In genomic region chr12:57147641-57147944, GRCh38 we compare ENCODE assay signal across 14 cellular contexts. TPM values are rescaled to one million over a fixed set of nuclear protein-coding genes. Genes with fewer than 3 reads are reported as not detected.
DNase-seq lines count a peak whose midpoint lies in the region; ATAC-seq, FAIRE-seq and TF ChIP-seq lines count a peak whose summit lies in the region.
"Had no signal": no experiment of that assay in that cellular context is flagged by ENCODE, and none has a peak within 500 bp of the region (broad histone marks: within the 10 kb centered on the region; RNA-seq: fewer than 3 reads in every experiment).

No MANE protein-coding gene starts in this region.

- H3K9me3 ChIP-seq in HepG2 (ENCODE audit: low read length) (no peaks in the 10 kb centered on the region), stomach (no peaks in the 10 kb centered on the region)

- H3K27me3 ChIP-seq in HepG2 (ENCODE audit: control insufficient read depth in 1 of 2, insufficient read depth in 2 of 2, low read length in 2 of 2) (no peaks in the 10 kb centered on the region), stomach (no peaks in the 10 kb centered on the region)

- H3K27ac ChIP-seq in HepG2 (ENCODE audit: extremely low read length, insufficient read depth, low read length) (peak overlapping the region; percentile 92), stomach (peak overlapping the region; percentile 40 to 88 (median 72))

- no peak for TF ChIP-seq POLR2A in HepG2 (IDR thresholded peaks at IDR 0.05; ENCODE audit: insufficient read depth in 1 of 2, low read depth in 2 of 2, low read length in 2 of 2)
- TF ChIP-seq POLR2A in stomach (IDR thresholded peaks at IDR 0.05): no peak
- TF ChIP-seq POLR2A in GM12892 (IDR thresholded peaks at IDR 0.05; ENCODE audit: low read depth, low read length): no peak

- peaks cover 90% of the 10 kb centered on the region for H3K4me1 ChIP-seq in HepG2 (ENCODE audit: insufficient read depth, low read length)
- peaks cover 73 to 79% (median 76%) of the 10 kb centered on the region in 4 donors for H3K4me1 ChIP-seq in stomach

- H3K79me2 ChIP-seq in HepG2 (ENCODE audit: insufficient read depth, low read length): peaks cover 3% of the 10 kb centered on the region

- no peak for FAIRE-seq in HepG2 (lab: Jason Lieb, UNC)
- no peak for FAIRE-seq in GM12892 (lab: Jason Lieb, UNC)
- FAIRE-seq: endometrium had no signal

- no peak for TF ChIP-seq EP300 in HepG2 (IDR thresholded peaks at IDR 0.05; ENCODE audit: low read depth in 2 of 2, low read length in 2 of 2)
- no peak for TF ChIP-seq EP300 in HepG2 (CRISPR knock-in tag; IDR thresholded peaks at IDR 0.05; ENCODE audit: borderline replicate concordance)
- TF ChIP-seq EP300 in stomach (IDR thresholded peaks at IDR 0.05): no peak

- no peak for TF ChIP-seq RAD21 in HepG2 (CRISPR knock-in tag; IDR thresholded peaks at IDR 0.05)

- H3K4me2 ChIP-seq in HepG2 (ENCODE audit: low read depth, low read length): peak overlapping the region; percentile 63

- H4K20me1 ChIP-seq in HepG2 (ENCODE audit: insufficient read depth, low read length): no peaks in the 10 kb centered on the region

- CTCF ChIA-PET in HepG2 (lab: Yijun Ruan, JAX; ENCODE audit: low intra/inter-chr PET ratio, low total read pairs): no interaction called here

- POLR2A ChIA-PET in HepG2 (lab: Yijun Ruan, JAX): interaction anchor here (0.9 to 11.4 kb wide), 7 partner anchors 11 to 82 kb away, joined by 3 to 827 read pairs (median 11); partner anchors contain the start of genes LRP1, SHMT2 and STAT6

- H3K4me3 ChIP-seq in cardiac fibroblast (replicated peaks in 1 of 2; ENCODE audit: low read depth in 2 of 2, low read length in 2 of 2) (no peak overlapping the region), HepG2 (replicated peaks in 1 of 3; ENCODE audit: insufficient read depth in 1 of 3, low read depth in 2 of 3, low read length in 3 of 3) (peak overlapping the region in 1 of 3 experiments; percentile 34; a peak in 1 of 6 replicates), stomach (no peak overlapping the region)
- H3K4me3 ChIP-seq: lung had no signal

- H2AFZ ChIP-seq in HepG2 (ENCODE audit: low read length): no peak overlapping the region

- 71% methylated on average over 3 of the region's 4 CpGs for WGBS in HepG2 (ENCODE audit: low lambda C conversion rate)
- WGBS in stomach, 5 donors: 36 to 69% (median 49%) methylated on average over 3 to 4 of the region's 4 CpGs

- peak; percentile 70 for DNase-seq in HCEC 1CT
- DNase-seq in cardiac fibroblast (ENCODE audit: low read depth in 2 of 2): peak; percentile 62 to 81
- peak; percentile 44 for DNase-seq in HepG2 (ENCODE audit: low spot score)
- DNase-seq in stomach: no peak
- no peak for DNase-seq in dedifferentiated amniotic fluid mesenchymal stem cell (ENCODE audit: extremely low spot score)
- no peak for DNase-seq in GM12892 (ENCODE audit: insufficient read length)
- DNase-seq: DMS153; NCI-H226; stimulated activated CD4-positive, alpha-beta T cell treated with anti-CD3 and anti-CD28 coated beads, Interleukin-2, amount 100 ng/mL, for 24 hours; T-cell had no signal

- in situ Hi-C loops in HepG2 (cut with HindIII; ENCODE audit: extremely low pct_ligation_motif_present, low pct_unique_long_range_greater_than_20kb): no loop called here

- peak overlapping the region; percentile 37 for H3K9ac ChIP-seq in HepG2 (ENCODE audit: insufficient read depth, low read depth, low read length)

- H3K36me3 ChIP-seq in HepG2 (replicated peaks in 1 of 2; ENCODE audit: control insufficient read depth in 1 of 2, insufficient read depth in 2 of 2, low read length in 2 of 2) (peaks cover 24 to 33% of the 10 kb centered on the region in 2 experiments), stomach (peaks cover 23 to 53% (median 41%) of the 10 kb centered on the region in 4 donors)

- intact Hi-C loops in HepG2 (cut with micrococcal nuclease; ENCODE audit: unreplicated experiment) (no loop called here), stomach (cut with DNase I; ENCODE audit: low total_unique reads) (no loop called here)

- no peak for TF ChIP-seq CTCF in cardiac fibroblast (IDR thresholded peaks at IDR 0.05; ENCODE audit: low read depth, low read length)
- TF ChIP-seq CTCF in HepG2 (CRISPR knock-in tag; IDR thresholded peaks at IDR 0.05): no peak
- no peak for TF ChIP-seq CTCF in stomach (IDR thresholded peaks at IDR 0.05)

- BruUV-seq in HepG2 (replicated peaks; lab: Mats Ljungman, UMichigan): no TSS peak

- ATAC-seq in HepG2: peak; percentile 11; the same call in 2 of the 3 replicates
- no peak for ATAC-seq in GM18520 (IDR thresholded peaks at IDR 0.05; ENCODE audit: unreplicated experiment)
- no peak for ATAC-seq in GM21717 (IDR thresholded peaks at IDR 0.05; ENCODE audit: unreplicated experiment)
- ATAC-seq: T-cell had no signal

RNA-seq across cellular contexts. Expression of gene LRP1-AS, which starts 0.2 kb away (rescaled TPM):
- total RNA-seq in HepG2 (2016; rRNA removed; fragmentation: Illumina TruSeq; extraction: Trizol) (not detected in 2 replicates), stomach (not detected)
- not detected in 2 replicates for total RNA-seq in HepG2 (2016; cell fraction: cytosol; rRNA removed; fragmentation: Illumina TruSeq; extraction: Trizol; ENCODE audit: low read depth)
- total RNA-seq in HepG2 (2016; cell fraction: insoluble cytoplasmic fraction; rRNA removed; fragmentation: Illumina TruSeq; extraction: Trizol): not detected in 2 replicates
- total RNA-seq in HepG2 (2016; cell fraction: membrane; rRNA removed; fragmentation: Illumina TruSeq; extraction: Trizol): not detected in 2 replicates
- total RNA-seq in HepG2 (2016; cell fraction: nucleus; rRNA removed; fragmentation: Illumina TruSeq; extraction: Trizol): not detected in 2 replicates
- polyA plus RNA-seq in HepG2 (2011; rRNA removed) (0.20 TPM in 1 of 2 replicates, not detected in the other), stomach (not detected)
- polyA plus RNA-seq in HepG2 (2011; cell fraction: cytosol; rRNA removed): not detected in 2 replicates
- polyA plus RNA-seq in HepG2 (2011; cell fraction: nucleus; rRNA removed): not detected in 2 replicates
- not detected in 2 replicates for polyA plus RNA-seq in HepG2 (2012)
- polyA plus RNA-seq in HepG2 (2016; cell fraction: cytosol; fragmentation: Illumina TruSeq; extraction: Trizol; ENCODE audit: low read depth): not detected in 2 replicates
- polyA plus RNA-seq in HepG2 (2016; cell fraction: insoluble cytoplasmic fraction; fragmentation: Illumina TruSeq; extraction: Trizol; ENCODE audit: low read depth): not detected in 2 replicates
- not detected in 2 replicates for polyA plus RNA-seq in HepG2 (2016; cell fraction: membrane; fragmentation: Illumina TruSeq; extraction: Trizol; ENCODE audit: low read depth)
- polyA plus RNA-seq in HepG2 (2016; cell fraction: nucleus; fragmentation: Illumina TruSeq; extraction: Trizol; ENCODE audit: insufficient read depth, low read depth): not detected in 2 replicates
- not detected in 2 replicates for polyA minus RNA-seq in HepG2 (2011; rRNA and poly(A)+ RNA removed; ENCODE audit: low replicate concordance)
- polyA minus RNA-seq in HepG2 (2011; cell fraction: cytosol; rRNA and poly(A)+ RNA removed): not detected in 2 replicates
- not detected in 2 replicates for polyA minus RNA-seq in HepG2 (2011; cell fraction: nucleus; rRNA and poly(A)+ RNA removed)
- polyA plus RNA-seq in GM12892 (2012; ENCODE audit: missing spikeins): not detected
- total RNA-seq: lung, T-cell had no signal
- polyA plus RNA-seq: lung had no signal

RNA-seq across cellular contexts. Expression of gene LRP1, which starts 19.3 kb away (rescaled TPM):
- 14.7 and 16.5 TPM in 2 replicates for total RNA-seq in HepG2 (2016; rRNA removed; fragmentation: Illumina TruSeq; extraction: Trizol)
- 7.0 and 7.1 TPM in 2 replicates for total RNA-seq in HepG2 (2016; cell fraction: cytosol; rRNA removed; fragmentation: Illumina TruSeq; extraction: Trizol; ENCODE audit: low read depth)
- total RNA-seq in HepG2 (2016; cell fraction: insoluble cytoplasmic fraction; rRNA removed; fragmentation: Illumina TruSeq; extraction: Trizol): 12.6 and 13.0 TPM in 2 replicates
- total RNA-seq in HepG2 (2016; cell fraction: membrane; rRNA removed; fragmentation: Illumina TruSeq; extraction: Trizol): 9.7 and 10.2 TPM in 2 replicates
- total RNA-seq in HepG2 (2016; cell fraction: nucleus; rRNA removed; fragmentation: Illumina TruSeq; extraction: Trizol): 47.7 and 58.7 TPM in 2 replicates
- polyA plus RNA-seq in HepG2 (2011; rRNA removed): 30.8 and 33.6 TPM in 2 replicates
- polyA plus RNA-seq in HepG2 (2011; cell fraction: cytosol; rRNA removed): 30.4 and 39.0 TPM in 2 replicates
- 188 and 243 TPM in 2 replicates for polyA plus RNA-seq in HepG2 (2011; cell fraction: nucleus; rRNA removed)
- polyA plus RNA-seq in HepG2 (2012): 92.4 and 98.3 TPM in 2 replicates
- 2.5 TPM in 2 replicates for polyA plus RNA-seq in HepG2 (2016; cell fraction: cytosol; fragmentation: Illumina TruSeq; extraction: Trizol; ENCODE audit: low read depth)
- polyA plus RNA-seq in HepG2 (2016; cell fraction: insoluble cytoplasmic fraction; fragmentation: Illumina TruSeq; extraction: Trizol; ENCODE audit: low read depth): 11.6 and 18.1 TPM in 2 replicates
- polyA plus RNA-seq in HepG2 (2016; cell fraction: membrane; fragmentation: Illumina TruSeq; extraction: Trizol; ENCODE audit: low read depth): 4.9 TPM in 2 replicates
- polyA plus RNA-seq in HepG2 (2016; cell fraction: nucleus; fragmentation: Illumina TruSeq; extraction: Trizol; ENCODE audit: insufficient read depth, low read depth): 95.2 and 99.3 TPM in 2 replicates
- polyA minus RNA-seq in HepG2 (2011; rRNA and poly(A)+ RNA removed; ENCODE audit: low replicate concordance): 6.6 and 218 TPM in 2 replicates
- 92.2 and 104 TPM in 2 replicates for polyA minus RNA-seq in HepG2 (2011; cell fraction: cytosol; rRNA and poly(A)+ RNA removed)
- 85.0 and 102 TPM in 2 replicates for polyA minus RNA-seq in HepG2 (2011; cell fraction: nucleus; rRNA and poly(A)+ RNA removed)
- total RNA-seq in stomach: 100 to 1,000 TPM in 4 of 5 donors, 10 to 100 TPM in 1; 97.8 to 510 (median 129) TPM
- polyA plus RNA-seq in stomach: 10 to 100 TPM; 13.5 to 25.9 (median 13.6) TPM
- 0.34 TPM for polyA plus RNA-seq in GM12892 (2012; ENCODE audit: missing spikeins)

RNA-seq across cellular contexts. Expression of gene STAT6, which starts 36.4 kb away (rescaled TPM):
- 19.4 and 28.0 TPM in 2 replicates for total RNA-seq in HepG2 (2016; rRNA removed; fragmentation: Illumina TruSeq; extraction: Trizol)
- total RNA-seq in HepG2 (2016; cell fraction: cytosol; rRNA removed; fragmentation: Illumina TruSeq; extraction: Trizol; ENCODE audit: low read depth): 6.8 and 8.2 TPM in 2 replicates
- 16.5 and 28.8 TPM in 2 replicates for total RNA-seq in HepG2 (2016; cell fraction: insoluble cytoplasmic fraction; rRNA removed; fragmentation: Illumina TruSeq; extraction: Trizol)
- total RNA-seq in HepG2 (2016; cell fraction: membrane; rRNA removed; fragmentation: Illumina TruSeq; extraction: Trizol): 12.1 and 12.8 TPM in 2 replicates
- 25.5 and 33.3 TPM in 2 replicates for total RNA-seq in HepG2 (2016; cell fraction: nucleus; rRNA removed; fragmentation: Illumina TruSeq; extraction: Trizol)
- 62.2 and 68.7 TPM in 2 replicates for polyA plus RNA-seq in HepG2 (2011; rRNA removed)
- 28.2 and 38.4 TPM in 2 replicates for polyA plus RNA-seq in HepG2 (2011; cell fraction: cytosol; rRNA removed)
- 203 and 258 TPM in 2 replicates for polyA plus RNA-seq in HepG2 (2011; cell fraction: nucleus; rRNA removed)
- 33.9 and 37.3 TPM in 2 replicates for polyA plus RNA-seq in HepG2 (2012)
- 3.4 and 3.9 TPM in 2 replicates for polyA plus RNA-seq in HepG2 (2016; cell fraction: cytosol; fragmentation: Illumina TruSeq; extraction: Trizol; ENCODE audit: low read depth)
- polyA plus RNA-seq in HepG2 (2016; cell fraction: insoluble cytoplasmic fraction; fragmentation: Illumina TruSeq; extraction: Trizol; ENCODE audit: low read depth): 16.5 and 19.0 TPM in 2 replicates
- 8.0 and 8.1 TPM in 2 replicates for polyA plus RNA-seq in HepG2 (2016; cell fraction: membrane; fragmentation: Illumina TruSeq; extraction: Trizol; ENCODE audit: low read depth)
- polyA plus RNA-seq in HepG2 (2016; cell fraction: nucleus; fragmentation: Illumina TruSeq; extraction: Trizol; ENCODE audit: insufficient read depth, low read depth): 87.2 and 88.4 TPM in 2 replicates
- polyA minus RNA-seq in HepG2 (2011; rRNA and poly(A)+ RNA removed; ENCODE audit: low replicate concordance): 65.8 and 169 TPM in 2 replicates
- 16.4 and 22.5 TPM in 2 replicates for polyA minus RNA-seq in HepG2 (2011; cell fraction: cytosol; rRNA and poly(A)+ RNA removed)
- 34.6 and 43.3 TPM in 2 replicates for polyA minus RNA-seq in HepG2 (2011; cell fraction: nucleus; rRNA and poly(A)+ RNA removed)
- total RNA-seq in stomach: 100 to 1,000 TPM in 4 of 5 donors, 10 to 100 TPM in 1; 81.9 to 343 (median 209) TPM
- polyA plus RNA-seq in stomach: 100 to 1,000 TPM; 138 to 477 (median 147) TPM
- polyA plus RNA-seq in GM12892 (2012; ENCODE audit: missing spikeins): 129 TPM

RNA-seq across cellular contexts. Expression of gene NAB2, which starts 58.7 kb away (rescaled TPM):
- total RNA-seq in HepG2 (2016; rRNA removed; fragmentation: Illumina TruSeq; extraction: Trizol) (11.0 and 11.7 TPM in 2 replicates), stomach (10 to 100 TPM in 2 of 5 donors, 1 to 10 TPM in 2, not detected in 1; 1.7 to 12.1 (median 8.3) TPM)
- 3.0 and 3.6 TPM in 2 replicates for total RNA-seq in HepG2 (2016; cell fraction: cytosol; rRNA removed; fragmentation: Illumina TruSeq; extraction: Trizol; ENCODE audit: low read depth)
- total RNA-seq in HepG2 (2016; cell fraction: insoluble cytoplasmic fraction; rRNA removed; fragmentation: Illumina TruSeq; extraction: Trizol): 11.0 and 11.7 TPM in 2 replicates
- 6.6 and 6.9 TPM in 2 replicates for total RNA-seq in HepG2 (2016; cell fraction: membrane; rRNA removed; fragmentation: Illumina TruSeq; extraction: Trizol)
- total RNA-seq in HepG2 (2016; cell fraction: nucleus; rRNA removed; fragmentation: Illumina TruSeq; extraction: Trizol): 5.9 and 6.3 TPM in 2 replicates
- polyA plus RNA-seq in HepG2 (2011; rRNA removed) (12.9 and 17.5 TPM in 2 replicates), stomach (10 to 100 TPM; 14.1 to 16.6 (median 16.3) TPM)
- polyA plus RNA-seq in HepG2 (2011; cell fraction: cytosol; rRNA removed): 11.8 and 13.8 TPM in 2 replicates
- polyA plus RNA-seq in HepG2 (2011; cell fraction: nucleus; rRNA removed): 15.3 and 15.9 TPM in 2 replicates
- polyA plus RNA-seq in HepG2 (2012): 8.1 and 11.0 TPM in 2 replicates
- polyA plus RNA-seq in HepG2 (2016; cell fraction: cytosol; fragmentation: Illumina TruSeq; extraction: Trizol; ENCODE audit: low read depth): 1.9 and 2.1 TPM in 2 replicates
- 11.1 and 11.2 TPM in 2 replicates for polyA plus RNA-seq in HepG2 (2016; cell fraction: insoluble cytoplasmic fraction; fragmentation: Illumina TruSeq; extraction: Trizol; ENCODE audit: low read depth)
- 4.3 and 4.7 TPM in 2 replicates for polyA plus RNA-seq in HepG2 (2016; cell fraction: membrane; fragmentation: Illumina TruSeq; extraction: Trizol; ENCODE audit: low read depth)
- polyA plus RNA-seq in HepG2 (2016; cell fraction: nucleus; fragmentation: Illumina TruSeq; extraction: Trizol; ENCODE audit: insufficient read depth, low read depth): 14.2 and 14.8 TPM in 2 replicates
- polyA minus RNA-seq in HepG2 (2011; rRNA and poly(A)+ RNA removed; ENCODE audit: low replicate concordance): 19.1 and 23.7 TPM in 2 replicates
- polyA minus RNA-seq in HepG2 (2011; cell fraction: cytosol; rRNA and poly(A)+ RNA removed): 9.8 and 9.9 TPM in 2 replicates
- polyA minus RNA-seq in HepG2 (2011; cell fraction: nucleus; rRNA and poly(A)+ RNA removed): 5.2 and 7.7 TPM in 2 replicates
- polyA plus RNA-seq in GM12892 (2012; ENCODE audit: missing spikeins): 15.5 TPM

Comparison
In these comparisons a context has a peak if more than half of its experiments do, and no peak if none do; other contexts are left out.
1. DNase-seq: peak in HCEC 1CT (single experiment), cardiac fibroblast (2 of 2) and HepG2 (single experiment); none in stomach (single experiment), dedifferentiated amniotic fluid mesenchymal stem cell (single experiment) and GM12892 (single experiment).